ENCODE assay signal across 24 cellular contexts in genomic region chr3:130091958-130092357, GRCh38. TPM values are rescaled to one million over a fixed set of nuclear protein-coding genes. Genes with fewer than 3 reads are reported as not detected.
A peak's percentile ranks its signal among the peaks of the same experiment; 100 is the strongest.
DNase-seq lines count a peak whose midpoint lies in the region; ATAC-seq, FAIRE-seq and TF ChIP-seq lines count a peak whose summit lies in the region.
"Had no signal": no experiment of that assay in that cellular context is flagged by ENCODE, and none has a peak within 500 bp of the region (broad histone marks: within the 10 kb centered on the region; RNA-seq: fewer than 3 reads in every experiment).

No MANE protein-coding gene starts in this region.

- H3K4me3 ChIP-seq in BLaER1, result no peak overlapping the region
- H3K4me3 ChIP-seq in DND-41 (ENCODE audit: low read depth in 1 of 2, low read length in 2 of 2), result no peak overlapping the region
- H3K4me3 ChIP-seq in neuronal stem cell (ENCODE audit: low read length in 2 of 2), result peak overlapping the region in 1 of 2 donors; percentile 11
- H3K4me3 ChIP-seq in suprapubic skin, result no peak overlapping the region
- H3K4me3 ChIP-seq: A549, GM12878, HAP-1 had no signal

- H3K4me1 Mint-ChIP-seq in stimulated activated memory B cell treated with anti-CD40 and anti-IgM and Interleukin-4, amounts not matched to agents 10 μg/mL and 1 μg/mL and 100 μg/mL, for 72 hours, result peaks cover 32% of the 10 kb centered on the region

- no peak overlapping the region for H2BK15ac ChIP-seq in neuronal stem cell (ENCODE audit: low read length)

- no peak for TF ChIP-seq CTCF in DND-41 (IDR thresholded peaks at IDR 0.05; ENCODE audit: borderline replicate concordance, extremely low read depth, low read length, poor library complexity, severe bottlenecking)
- TF ChIP-seq CTCF in suprapubic skin (IDR thresholded peaks at IDR 0.05), result no peak

- H2BK5ac ChIP-seq in neuronal stem cell (ENCODE audit: low read length), result no peak overlapping the region

- H3K4me3 Mint-ChIP-seq in stimulated activated memory B cell treated with anti-CD40 and anti-IgM and Interleukin-4, amounts not matched to agents 10 μg/mL and 1 μg/mL and 100 μg/mL, for 72 hours, result no peak overlapping the region
- H3K4me3 Mint-ChIP-seq: CD8-positive, alpha-beta T cell; HFFc6 had no signal

- H3K4me2 ChIP-seq in BLaER1 (peak overlapping the region; percentile 88; the same call in 1 of the 2 replicates), DND-41 (ENCODE audit: insufficient read depth, low read length) (no peak overlapping the region), neuronal stem cell (ENCODE audit: insufficient read depth, low read length, poor library complexity, severe bottlenecking) (no peak overlapping the region)
- H3K4me2 ChIP-seq: A549 had no signal

- no peaks in the 10 kb centered on the region for H3K9me3 Mint-ChIP-seq in stimulated activated memory B cell treated with anti-CD40 and anti-IgM and Interleukin-4, amounts not matched to agents 10 μg/mL and 1 μg/mL and 100 μg/mL, for 72 hours
- H3K9me3 Mint-ChIP-seq: CD4-positive, CD25-positive, alpha-beta regulatory T cell; CD8-positive, alpha-beta T cell; HFFc6 had no signal

- peak overlapping the region; percentile 48 for H3K18ac ChIP-seq in neuronal stem cell (ENCODE audit: low read length)

- H2BK12ac ChIP-seq in neuronal stem cell (ENCODE audit: low read length), result no peak overlapping the region

- H4K20me1 ChIP-seq in BLaER1 (no peaks in the 10 kb centered on the region), DND-41 (ENCODE audit: insufficient read depth, low read length) (no peaks in the 10 kb centered on the region)

- no peaks in the 10 kb centered on the region for H3K36me3 Mint-ChIP-seq in stimulated activated memory B cell treated with anti-CD40 and anti-IgM and Interleukin-4, amounts not matched to agents 10 μg/mL and 1 μg/mL and 100 μg/mL, for 72 hours
- H3K36me3 Mint-ChIP-seq: CD8-positive, alpha-beta T cell had no signal

- no peak for TF ChIP-seq POLR2A in GM12892 (IDR thresholded peaks at IDR 0.05; ENCODE audit: low read depth, low read length)
- TF ChIP-seq POLR2A in suprapubic skin (IDR thresholded peaks at IDR 0.05), result no peak

- no peak overlapping the region for H3K14ac ChIP-seq in neuronal stem cell (ENCODE audit: low read length)

- no peaks in the 10 kb centered on the region for H3K36me3 ChIP-seq in BLaER1
- H3K36me3 ChIP-seq in DND-41 (ENCODE audit: insufficient read depth, low read length), result no peaks in the 10 kb centered on the region
- no peaks in the 10 kb centered on the region for H3K36me3 ChIP-seq in neuronal stem cell (replicated peaks in 1 of 2; ENCODE audit: control insufficient read depth in 2 of 2, insufficient read depth in 2 of 2, low read length in 2 of 2)
- H3K36me3 ChIP-seq in suprapubic skin, result no peaks in the 10 kb centered on the region
- H3K36me3 ChIP-seq: BE2C, HAP-1 had no signal

- DNase-seq in DND-41 (no peak), neuronal stem cell (ENCODE audit: low spot score) (no peak), GM12892 (ENCODE audit: insufficient read length) (no peak), activated gamma-delta T cell (lab: John Stamatoyannopoulos, UW) (no peak), suprapubic skin (ENCODE audit: low spot score in 2 of 2) (no peak)
- DNase-seq: 8988T; ACHN; AML-193; BE2C; Caco-2; CD4-positive, CD25-positive, alpha-beta regulatory T cell; CD8-positive, alpha-beta T cell; DMS153; EL; GDM1; GOT3; HFFc6 had no signal

- H3K9ac ChIP-seq in BLaER1, result no peak overlapping the region
- H3K9ac ChIP-seq in DND-41 (ENCODE audit: low read depth, low read length), result no peak overlapping the region
- no peak overlapping the region for H3K9ac ChIP-seq in neuronal stem cell (ENCODE audit: low read depth, low read length, poor library complexity)

- peak overlapping the region; percentile 79 for H3K27ac Mint-ChIP-seq in stimulated activated memory B cell treated with anti-CD40 and anti-IgM and Interleukin-4, amounts not matched to agents 10 μg/mL and 1 μg/mL and 100 μg/mL, for 72 hours
- H3K27ac Mint-ChIP-seq: CD8-positive, alpha-beta T cell; HFFc6 had no signal

- no peaks in the 10 kb centered on the region for H3K79me1 ChIP-seq in neuronal stem cell (ENCODE audit: low read depth, low read length)

- H3K9me3 ChIP-seq in BLaER1 (peaks cover 15% of the 10 kb centered on the region), DND-41 (ENCODE audit: insufficient read depth, low read length, severe bottlenecking) (no peaks in the 10 kb centered on the region), neuronal stem cell (replicated peaks in 1 of 2; ENCODE audit: control insufficient read depth in 2 of 2, insufficient read depth in 1 of 2, low read depth in 1 of 2, low read length in 2 of 2) (no peaks in the 10 kb centered on the region), suprapubic skin (no peaks in the 10 kb centered on the region)
- H3K9me3 ChIP-seq: A549, BE2C, Caco-2, HAP-1 had no signal

- no peaks in the 10 kb centered on the region for H3K27me3 ChIP-seq in BLaER1
- H3K27me3 ChIP-seq in DND-41 (ENCODE audit: insufficient read depth, low read length, poor library complexity), result no peaks in the 10 kb centered on the region
- no peaks in the 10 kb centered on the region for H3K27me3 ChIP-seq in neuronal stem cell (ENCODE audit: control insufficient read depth in 3 of 3, insufficient read depth in 3 of 3, low read depth in 1 of 3, low read length in 3 of 3)
- H3K27me3 ChIP-seq in suprapubic skin, result no peaks in the 10 kb centered on the region
- H3K27me3 ChIP-seq: BE2C had no signal

- H3K27ac ChIP-seq in BLaER1 (peak overlapping the region; percentile 83), DND-41 (ENCODE audit: low read length) (0 out of 2 replicates have a peak overlapping the region, but pooled peaks have one; percentile 32), neuronal stem cell (replicated peaks; ENCODE audit: low read length) (no peak overlapping the region), suprapubic skin (no peak overlapping the region)
- H3K27ac ChIP-seq: A549, C4-2B had no signal

- H3K79me2 ChIP-seq in DND-41 (ENCODE audit: insufficient read depth, low read length), result no peaks in the 10 kb centered on the region

- H3K4ac ChIP-seq in neuronal stem cell (ENCODE audit: low read length), result no peak overlapping the region

- no peak overlapping the region for H4K91ac ChIP-seq in neuronal stem cell (ENCODE audit: low read depth, low read length, poor library complexity)

- peaks cover 67% of the 10 kb centered on the region for H3K4me1 ChIP-seq in BLaER1
- H3K4me1 ChIP-seq in DND-41 (ENCODE audit: insufficient read depth, low read length), result peaks cover 15% of the 10 kb centered on the region
- peaks cover 3 to 7% of the 10 kb centered on the region in 2 donors for H3K4me1 ChIP-seq in neuronal stem cell (ENCODE audit: control insufficient read depth in 2 of 2, insufficient read depth in 1 of 2, low read depth in 1 of 2, low read length in 2 of 2)
- peaks cover 20% of the 10 kb centered on the region for H3K4me1 ChIP-seq in suprapubic skin
- H3K4me1 ChIP-seq: A549, BE2C, Caco-2, HAP-1 had no signal

- H2AK5ac ChIP-seq in neuronal stem cell (ENCODE audit: low read depth, low read length), result no peak overlapping the region

- H2BK120ac ChIP-seq in neuronal stem cell (ENCODE audit: low read depth, low read length), result no peak overlapping the region

- FAIRE-seq in GM12892 (lab: Jason Lieb, UNC), result no peak
- FAIRE-seq: A549, GM12878, H54 had no signal

- no peak overlapping the region for H3K23ac ChIP-seq in neuronal stem cell (ENCODE audit: low read depth, low read length, poor library complexity)

- no peak for TF ChIP-seq EP300 in suprapubic skin (IDR thresholded peaks at IDR 0.05)

- H2AFZ ChIP-seq in DND-41 (ENCODE audit: low read depth, low read length), result no peak overlapping the region
- no peak overlapping the region for H2AFZ ChIP-seq in neuronal stem cell (ENCODE audit: low read length)

- H3K27me3 Mint-ChIP-seq in stimulated activated memory B cell treated with anti-CD40 and anti-IgM and Interleukin-4, amounts not matched to agents 10 μg/mL and 1 μg/mL and 100 μg/mL, for 72 hours, result no peaks in the 10 kb centered on the region
- H3K27me3 Mint-ChIP-seq: CD4-positive, CD25-positive, alpha-beta regulatory T cell had no signal

- no peak overlapping the region for H4K8ac ChIP-seq in neuronal stem cell (ENCODE audit: low read depth, low read length)

- ATAC-seq in DND-41 (ENCODE audit: insufficient read depth, low read depth), result no peak
- ATAC-seq in stimulated activated memory B cell treated with anti-CD40 and anti-IgM and Interleukin-4, amounts not matched to agents 10 μg/mL and 1 μg/mL and 100 μg/mL, for 72 hours, result no peak
- ATAC-seq: CD8-positive, alpha-beta T cell; GM12878 had no signal

- whole genome bisulfite sequencing in neuronal stem cell (ENCODE audit: extremely low coverage in 2 of 2, insufficient read length in 2 of 2, insufficient replicate concordance in 1 of 2), 2 donors, result no CpG with 5 or more reads among the region's 14 CpGs
- WGBS in suprapubic skin, result 100% methylated on average over 1 of the region's 14 CpGs

RNA-seq across cellular contexts. Expression of gene ALG1L2, which starts 10.3 kb away (rescaled TPM):
- not detected for polyA plus RNA-seq in neuronal stem cell (2013, experiment 1 of 2)
- polyA plus RNA-seq in neuronal stem cell (2013, experiment 2 of 2), result 0.11 TPM
- not detected for polyA plus RNA-seq in GM12892 (2012; ENCODE audit: missing spikeins)
- total RNA-seq in suprapubic skin, result not detected
- total RNA-seq: CD8-positive, alpha-beta T cell; GM12878 had no signal
- polyA plus RNA-seq: A549 had no signal

Comparison
In these comparisons a context has a peak if more than half of its experiments do, and no peak if none do; other contexts are left out.
1. H3K27ac ChIP-seq: peak in BLaER1 (single experiment) and DND-41 (single experiment); none in neuronal stem cell (single experiment) and suprapubic skin (single experiment).